29 cellular contexts compared by ENCODE assay signal in the genomic region with DNA sequence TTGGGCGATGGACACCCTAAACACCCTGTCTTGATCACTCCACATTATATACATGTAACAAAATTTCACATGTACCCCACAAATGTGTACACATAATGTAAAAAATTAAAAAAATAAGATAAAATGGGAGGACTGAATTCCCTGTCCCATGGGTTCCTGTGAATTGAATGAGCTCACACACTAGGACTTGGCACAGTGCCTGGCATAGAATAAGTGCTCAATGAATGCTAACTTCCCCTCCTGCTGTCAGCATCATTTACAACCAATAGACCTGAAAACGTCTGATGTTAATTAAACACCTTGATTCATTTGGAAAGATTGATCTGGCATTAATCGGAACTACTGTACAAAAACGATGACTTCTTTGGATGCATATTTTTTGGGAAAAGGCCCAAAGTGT.
A peak's percentile ranks its signal among the peaks of the same experiment; 100 is the strongest.
DNase-seq lines count a peak whose midpoint lies in the region; ATAC-seq and TF ChIP-seq lines count a peak whose summit lies in the region.
"Had no signal": no experiment of that assay in that cellular context is flagged by ENCODE, and none has a peak within 500 bp of the region (broad histone marks: within the 10 kb centered on the region; RNA-seq: fewer than 3 reads in every experiment).

No MANE protein-coding gene starts in this region.

- H3K27me3 Mint-ChIP-seq in natural killer cell (ENCODE audit: low read depth in 2 of 2) (peaks cover 0 to 9% of the 10 kb centered on the region in 2 donors), Calu3 (ENCODE audit: unreplicated experiment) (no peaks in the 10 kb centered on the region)
- H3K27me3 Mint-ChIP-seq in effector memory CD8-positive, alpha-beta T cell = peaks cover 16 to 24% of the 10 kb centered on the region in 2 donors

- H3K4me1 Mint-ChIP-seq in natural killer cell (no peaks in the 10 kb centered on the region), Calu3 (ENCODE audit: low read depth, unreplicated experiment) (peaks cover 11% of the 10 kb centered on the region)
- H3K4me1 Mint-ChIP-seq in effector memory CD8-positive, alpha-beta T cell (ENCODE audit: low read depth in 2 of 2) = peaks cover 0 to 2% of the 10 kb centered on the region in 2 donors
- H3K4me1 Mint-ChIP-seq: stimulated activated memory B cell treated with anti-CD40 and anti-IgM and Interleukin-4, amounts not matched to agents 10 μg/mL and 1 μg/mL and 100 μg/mL, for 72 hours had no signal

- intact Hi-C loops in natural killer cell (cut with micrococcal nuclease) = no loop called here
- intact Hi-C loops in Calu3 (cut with micrococcal nuclease; ENCODE audit: unreplicated experiment) = no loop called here

- H3K4me3 ChIP-seq in fibroblast of pulmonary artery (replicated peaks; ENCODE audit: low read depth, low read length) = no peak overlapping the region
- H3K4me3 ChIP-seq: body of pancreas, HAP-1, heart left ventricle, Peyer's patch, psoas muscle, suprapubic skin, upper lobe of right lung had no signal

- no peak for TF ChIP-seq CTCF in fibroblast of pulmonary artery (IDR thresholded peaks at IDR 0.05; ENCODE audit: low read length, missing control alignments)
- TF ChIP-seq CTCF in natural killer cell (IDR thresholded peaks at IDR 0.05) = no peak
- no peak for TF ChIP-seq CTCF in Calu3 (IDR thresholded peaks at IDR 0.05; ENCODE audit: unreplicated experiment)

- BruUV-seq in Calu3 (replicated peaks; lab: Mats Ljungman, UMichigan) = no TSS peak

- DNase-seq in NCI-H2171 treated with DMSO at 0.1 percent for 48 hours (lab: John Stamatoyannopoulos, UW) (peak; percentile 54), NCI-H2171 (lab: John Stamatoyannopoulos, UW) (no peak), Daoy (ENCODE audit: low read depth) (peak; percentile 27), NCI-H446 (lab: John Stamatoyannopoulos, UW) (peak; percentile 31 to 79), fibroblast of pulmonary artery (ENCODE audit: low read depth) (peak; percentile 56), natural killer cell (no peak), Calu3 (no peak)
- DNase-seq in effector memory CD8-positive, alpha-beta T cell = no peak
- DNase-seq: activated CD4-positive, alpha-beta T cell treated with anti-CD3 and anti-CD28 coated beads for 48 hours; activated naive CD4-positive, alpha-beta T cell; activated T-cell treated with anti-CD3 and anti-CD28 coated beads, Interleukin-2, amount 50 U/mL, for 4 hours; BE2C; body of pancreas; effector CD4-positive, alpha-beta T cell; heart left ventricle; left cardiac atrium; mesendoderm; NCI-H187; NCI-H510A treated with DMSO at 0.1 percent for 48 hours; Peyer's patch; psoas muscle; stimulated activated CD4-positive, alpha-beta T cell treated with anti-CD3 and anti-CD28 coated beads, Interleukin-4, amount 100 ng/mL, for 4 hours; SW 1271; T-helper 9 cell; upper lobe of right lung; WERI-Rb-1 had no signal

- ATAC-seq in natural killer cell = no peak
- no peak for ATAC-seq in effector memory CD8-positive, alpha-beta T cell (replicated peaks)
- ATAC-seq: activated T-cell treated with anti-CD3 and anti-CD28 coated beads, Interleukin-2, amount 50 U/mL, for 4 hours; body of pancreas; heart left ventricle; left cardiac atrium; psoas muscle; stimulated activated memory B cell treated with anti-CD40 and anti-IgM and Interleukin-4, amounts not matched to agents 10 μg/mL and 1 μg/mL and 100 μg/mL, for 72 hours; upper lobe of right lung had no signal

- H3K27ac Mint-ChIP-seq in natural killer cell (no peak overlapping the region), Calu3 (ENCODE audit: unreplicated experiment) (no peak overlapping the region)
- H3K27ac Mint-ChIP-seq in effector memory CD8-positive, alpha-beta T cell = no peak overlapping the region
- H3K27ac Mint-ChIP-seq: stimulated activated memory B cell treated with anti-CD40 and anti-IgM and Interleukin-4, amounts not matched to agents 10 μg/mL and 1 μg/mL and 100 μg/mL, for 72 hours had no signal

- H3K4me3 Mint-ChIP-seq in natural killer cell (no peak overlapping the region), Calu3 (ENCODE audit: low read depth, unreplicated experiment) (no peak overlapping the region)
- H3K4me3 Mint-ChIP-seq in effector memory CD8-positive, alpha-beta T cell = no peak overlapping the region
- H3K4me3 Mint-ChIP-seq: activated T-cell treated with anti-CD3 and anti-CD28 coated beads, Interleukin-2, amount 50 U/mL, for 4 hours; stimulated activated memory B cell treated with anti-CD40 and anti-IgM and Interleukin-4, amounts not matched to agents 10 μg/mL and 1 μg/mL and 100 μg/mL, for 72 hours had no signal

- CTCF ChIA-PET in Calu3 (lab: Charles Lee) = no interaction called here

- no peaks in the 10 kb centered on the region for H3K9me3 Mint-ChIP-seq in natural killer cell
- no peaks in the 10 kb centered on the region for H3K9me3 Mint-ChIP-seq in effector memory CD8-positive, alpha-beta T cell
- H3K9me3 Mint-ChIP-seq in Calu3 (ENCODE audit: low read depth, unreplicated experiment) = no peaks in the 10 kb centered on the region
- H3K9me3 Mint-ChIP-seq: activated T-cell treated with anti-CD3 and anti-CD28 coated beads, Interleukin-2, amount 50 U/mL, for 4 hours had no signal

- H3K36me3 Mint-ChIP-seq in natural killer cell (no peaks in the 10 kb centered on the region), Calu3 (ENCODE audit: insufficient read depth, unreplicated experiment) (no peaks in the 10 kb centered on the region)
- H3K36me3 Mint-ChIP-seq in effector memory CD8-positive, alpha-beta T cell (ENCODE audit: insufficient read depth) = no peaks in the 10 kb centered on the region
- H3K36me3 Mint-ChIP-seq: stimulated activated memory B cell treated with anti-CD40 and anti-IgM and Interleukin-4, amounts not matched to agents 10 μg/mL and 1 μg/mL and 100 μg/mL, for 72 hours had no signal

Comparison
In these comparisons a context has a peak if more than half of its experiments do, and no peak if none do; other contexts are left out.
1. DNase-seq: peak in NCI-H2171 treated with DMSO at 0.1 percent for 48 hours (single experiment), Daoy (single experiment), NCI-H446 (2 of 2) and fibroblast of pulmonary artery (single experiment); none in NCI-H2171 (single experiment), natural killer cell (single experiment), effector memory CD8-positive, alpha-beta T cell (0 of 3) and Calu3 (single experiment).